In the genomic region with DNA sequence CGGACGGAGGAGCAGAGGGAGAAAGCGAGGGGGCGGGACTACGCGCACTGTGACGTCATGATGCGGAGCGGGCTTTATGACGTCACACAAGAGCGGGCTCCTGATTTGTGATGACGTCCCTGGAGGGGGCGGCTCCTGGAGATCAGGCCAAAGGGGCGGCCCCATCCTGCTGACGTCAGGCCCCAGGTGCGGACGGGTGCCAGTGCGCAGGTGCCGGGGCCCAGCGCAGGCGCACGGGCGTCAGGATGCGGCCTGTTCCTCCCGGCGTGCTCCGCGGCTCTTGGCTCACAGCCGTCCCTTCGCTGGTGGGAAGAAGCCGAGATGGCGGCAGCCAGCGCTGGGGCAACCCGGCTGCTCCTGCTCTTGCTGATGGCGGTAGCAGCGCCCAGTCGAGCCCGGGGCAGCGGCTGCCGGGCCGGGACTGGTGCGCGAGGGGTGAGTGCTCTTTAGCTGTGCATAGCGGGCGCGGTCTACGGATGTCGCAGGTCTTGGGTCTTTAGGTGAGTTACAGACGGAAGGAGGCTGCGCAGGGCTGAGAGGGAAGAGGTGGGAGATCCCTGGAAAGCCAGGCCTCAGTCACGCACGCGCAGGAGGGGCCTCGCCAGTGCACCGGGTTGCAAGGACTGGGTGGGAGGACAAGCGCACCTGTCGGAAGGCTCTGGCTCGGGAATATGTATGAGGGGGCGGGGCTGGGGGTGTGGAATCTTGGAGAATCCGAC, we compare ENCODE assay signal across 8 cellular contexts. TPM values are rescaled to one million over a fixed set of nuclear protein-coding genes. Genes with fewer than 3 reads are reported as not detected.
DNase-seq lines count a peak whose midpoint lies in the region; ATAC-seq and TF ChIP-seq lines count a peak whose summit lies in the region.

A gene (plus strand): TSS at position 284 of the 719 bp plus-strand sequence. CDS start 38 bp downstream, at position 322.
A gene (minus strand): TSS at position 625 of the 719 bp plus-strand sequence. CDS start 460 bp downstream, at position 165.

- H3K36me3 ChIP-seq in duodenal mucosa (ENCODE audit: control insufficient read depth in 1 of 2, insufficient read depth in 2 of 2, low read length in 2 of 2) (peaks cover 20 to 32% of the 10 kb centered on the region in 2 donors), lower lobe of right lung (peaks cover 27% of the 10 kb centered on the region)

- H3K27me3 ChIP-seq in duodenal mucosa (ENCODE audit: control insufficient read depth in 1 of 2, insufficient read depth in 2 of 2, low read length in 2 of 2): no peaks in the 10 kb centered on the region
- H3K27me3 ChIP-seq in lower lobe of right lung (ENCODE audit: low read depth): no peaks in the 10 kb centered on the region

- ATAC-seq in HG03378 (IDR thresholded peaks at IDR 0.05; ENCODE audit: unreplicated experiment) (peak; percentile 58), lower lobe of right lung (peak; percentile 97 to 98)

- peak; percentile 90 for DNase-seq in AG10803 (ENCODE audit: low read depth)
- peak; percentile 40 for DNase-seq in NCI-H524 treated with DMSO at 0.1 percent for 48 hours (lab: John Stamatoyannopoulos, UW)
- peak; percentile 97 for DNase-seq in activated CD4-positive, alpha-beta memory T cell treated with anti-CD3 and anti-CD28 coated beads for 36 hours
- DNase-seq in lower lobe of right lung: peak; percentile 94
- peak; percentile 93 to 95 for DNase-seq in stimulated activated CD4-positive, alpha-beta T cell treated with anti-CD3 and anti-CD28 coated beads, Interleukin-4, amount 100 ng/mL, for 48 hours (ENCODE audit: low read depth in 2 of 2)

- H3K4me1 Mint-ChIP-seq in activated CD4-positive, alpha-beta memory T cell treated with anti-CD3 and anti-CD28 coated beads for 36 hours (ENCODE audit: low read depth): peaks cover 22% of the 10 kb centered on the region

- H3K9me3 Mint-ChIP-seq in activated CD4-positive, alpha-beta memory T cell treated with anti-CD3 and anti-CD28 coated beads for 36 hours: no peaks in the 10 kb centered on the region

- H3K27me3 Mint-ChIP-seq in activated CD4-positive, alpha-beta memory T cell treated with anti-CD3 and anti-CD28 coated beads for 36 hours: no peaks in the 10 kb centered on the region

- peak within 1 kb of the TSS; percentile 88 for H3K27ac Mint-ChIP-seq in activated CD4-positive, alpha-beta memory T cell treated with anti-CD3 and anti-CD28 coated beads for 36 hours

- intact Hi-C loops in activated CD4-positive, alpha-beta memory T cell treated with anti-CD3 and anti-CD28 coated beads for 36 hours (cut with micrococcal nuclease): loop anchor here (1.0 to 2.0 kb wide), 2 partner anchors 35 to 100 kb away; a partner anchor contains a TSS
- intact Hi-C loops in lower lobe of right lung (cut with DNase I): no loop called here

- H3K27ac ChIP-seq in duodenal mucosa (ENCODE audit: low read depth, low read length): peak within 1 kb of the TSS; percentile 79
- H3K27ac ChIP-seq in lower lobe of right lung: peak within 1 kb of the TSS; percentile 87

- H3K9me3 ChIP-seq in duodenal mucosa (ENCODE audit: control insufficient read depth in 1 of 2, low read length in 2 of 2) (no peaks in the 10 kb centered on the region), lower lobe of right lung (no peaks in the 10 kb centered on the region)

- peaks cover 19% of the 10 kb centered on the region for H3K36me3 Mint-ChIP-seq in activated CD4-positive, alpha-beta memory T cell treated with anti-CD3 and anti-CD28 coated beads for 36 hours

- CTCF ChIA-PET in activated CD4-positive, alpha-beta memory T cell treated with anti-CD3 and anti-CD28 coated beads for 36 hours (lab: Charles Lee): no interaction called here

- TF ChIP-seq POLR2A in GM19099 (IDR thresholded peaks at IDR 0.05; ENCODE audit: extremely low read depth, insufficient read length, low read depth): peak; percentile 99

- H3K4me1 ChIP-seq in duodenal mucosa (ENCODE audit: control insufficient read depth in 1 of 2, insufficient read depth in 2 of 2, low read length in 2 of 2) (peaks cover 7 to 8% of the 10 kb centered on the region in 2 donors), lower lobe of right lung (peaks cover 15% of the 10 kb centered on the region)

- peak within 1 kb of the TSS; percentile 93 for H3K4me3 Mint-ChIP-seq in activated CD4-positive, alpha-beta memory T cell treated with anti-CD3 and anti-CD28 coated beads for 36 hours

- peak within 1 kb of the TSS; percentile 74 to 84 for H3K9ac ChIP-seq in duodenal mucosa (ENCODE audit: low read depth in 1 of 2, low read length in 2 of 2)

- POLR2A ChIA-PET in activated CD4-positive, alpha-beta memory T cell treated with anti-CD3 and anti-CD28 coated beads for 36 hours (lab: Charles Lee): interaction anchor here (0.6 to 1.5 kb wide), 3 partner anchors 20 to 119 kb away, joined by 3 to 4 read pairs (median 3); a partner anchor contains a TSS

- H3K4me3 ChIP-seq in AG10803 (ENCODE audit: low read length): peak within 1 kb of the TSS; percentile 76
- peak within 1 kb of the TSS; percentile 78 to 95 for H3K4me3 ChIP-seq in duodenal mucosa (ENCODE audit: low read depth in 1 of 2, low read length in 2 of 2)
- H3K4me3 ChIP-seq in lower lobe of right lung: peak within 1 kb of the TSS; percentile 90

- TF ChIP-seq CTCF in AG10803 (conservative IDR thresholded peaks at IDR 0.05; ENCODE audit: low read length) (no peak), lower lobe of right lung (IDR thresholded peaks at IDR 0.05) (no peak)

RNA-seq across cellular contexts. Expression of the first gene that starts in this region (rescaled TPM):
- 10 to 100 TPM; 37.5 to 37.6 TPM for total RNA-seq in activated CD4-positive, alpha-beta memory T cell treated with anti-CD3 and anti-CD28 coated beads for 36 hours
- total RNA-seq in lower lobe of right lung: 95.6 TPM

RNA-seq across cellular contexts. Expression of the second gene that starts in this region (rescaled TPM):
- total RNA-seq in activated CD4-positive, alpha-beta memory T cell treated with anti-CD3 and anti-CD28 coated beads for 36 hours: under 1 TPM; 0.77 to 0.88 TPM
- total RNA-seq in lower lobe of right lung: 2.2 TPM

Comparison
In these comparisons a context has a peak if more than half of its experiments do, and no peak if none do; other contexts are left out.
1. Peak in every context shown above with its lines: DNase-seq, ATAC-seq, H3K4me3 ChIP-seq and H3K27ac ChIP-seq.
2. DNase-seq: peak in every context shown above with its lines; median percentile 97 in activated CD4-positive, alpha-beta memory T cell treated with anti-CD3 and anti-CD28 coated beads for 36 hours; 94 in lower lobe of right lung; 94 in stimulated activated CD4-positive, alpha-beta T cell treated with anti-CD3 and anti-CD28 coated beads, Interleukin-4, amount 100 ng/mL, for 48 hours; 90 in AG10803; 40 in NCI-H524 treated with DMSO at 0.1 percent for 48 hours.